ENCODE assay signal across 8 cellular contexts in the genomic region with DNA sequence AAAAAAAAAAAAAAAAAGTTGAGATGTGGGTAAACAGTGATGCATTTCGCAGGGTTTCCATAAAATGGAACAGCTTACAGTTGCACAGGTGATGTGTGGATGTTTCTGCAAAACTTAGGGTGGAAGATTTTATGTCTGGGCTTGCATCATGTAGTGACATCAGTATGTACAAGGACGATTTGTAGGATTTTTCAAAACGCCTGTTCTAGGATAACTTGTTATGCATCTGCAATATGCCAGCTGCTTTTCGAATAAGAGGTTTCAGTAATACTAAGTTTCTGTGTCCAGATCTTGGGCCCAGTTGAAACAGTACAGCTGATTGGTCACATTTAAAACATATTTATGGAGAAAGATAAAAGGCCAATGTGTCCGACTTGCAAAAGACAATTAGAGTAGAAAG. TPM values are rescaled to one million over a fixed set of nuclear protein-coding genes. Genes with fewer than 3 reads are reported as not detected.
A peak's percentile ranks its signal among the peaks of the same experiment; 100 is the strongest.
DNase-seq lines count a peak whose midpoint lies in the region; ATAC-seq, FAIRE-seq and TF ChIP-seq lines count a peak whose summit lies in the region.

No MANE protein-coding gene starts in this region.

- DNase-seq in NCI-H146 (lab: John Stamatoyannopoulos, UW) (peak; percentile 42), NCI-H146 treated with DMSO at 0.1 percent for 48 hours (lab: John Stamatoyannopoulos, UW; ENCODE audit: unreplicated experiment) (no peak), NCI-H460 (ENCODE audit: extremely low read depth, low read depth) (peak; percentile 31), HTR-8/SVneo (ENCODE audit: insufficient read length, low spot score) (no peak), body of pancreas (no peak), caudate nucleus (lab: John Stamatoyannopoulos, UW) (no peak)
- peak in 1 of 9 donors; percentile 20 for DNase-seq in naive thymus-derived CD4-positive, alpha-beta T cell

- intact Hi-C loops in dendritic cell treated with granulocyte-macrophage colony-stimulating factor and Interleukin-4, amounts not matched to agents 40 ng/mL and 50 ng/mL, for 4 days (cut with micrococcal nuclease) = no loop called here
- intact Hi-C loops in naive thymus-derived CD4-positive, alpha-beta T cell (cut with micrococcal nuclease) = loop anchor here in 1 of 2 donors (1.0 to 5.0 kb wide), 2 partner anchors 8 to 36 kb away; no protein-coding TSS in a partner anchor
- intact Hi-C loops in body of pancreas (cut with DNase I) = no loop called here

- WGBS in body of pancreas, 2 donors = 1% methylated on average over 5 of the region's 5 CpGs

- no peaks in the 10 kb centered on the region for H3K36me3 ChIP-seq in naive thymus-derived CD4-positive, alpha-beta T cell (ENCODE audit: control insufficient read depth in 2 of 3, insufficient read depth in 3 of 3, low read length in 3 of 3)
- H3K36me3 ChIP-seq in body of pancreas (replicated peaks in 1 of 2; ENCODE audit: insufficient read depth in 1 of 2, low read depth in 2 of 2) = no peaks in the 10 kb centered on the region

- TF ChIP-seq CTCF in body of pancreas (IDR thresholded peaks at IDR 0.05) = no peak

- peaks cover 25 to 29% of the 10 kb centered on the region in 2 donors for H3K4me1 ChIP-seq in naive thymus-derived CD4-positive, alpha-beta T cell (ENCODE audit: control insufficient read depth in 2 of 2, insufficient read depth in 2 of 2, low read length in 2 of 2)
- peaks cover 42% of the 10 kb centered on the region for H3K4me1 ChIP-seq in body of pancreas

- FAIRE-seq in HTR-8/SVneo (lab: Jason Lieb, UNC) = no peak

- H3K27ac ChIP-seq in naive thymus-derived CD4-positive, alpha-beta T cell (ENCODE audit: low read depth, low read length) = peak overlapping the region; percentile 83
- peak overlapping the region in 2 of 4 donors; percentile 94 to 95 for H3K27ac ChIP-seq in body of pancreas
- H3K27ac ChIP-seq in caudate nucleus (ENCODE audit: low read depth, low read length) = no peak overlapping the region

- H3K27ac Mint-ChIP-seq in dendritic cell treated with granulocyte-macrophage colony-stimulating factor and Interleukin-4, amounts not matched to agents 40 ng/mL and 50 ng/mL, for 4 days = peak overlapping the region; percentile 91
- H3K27ac Mint-ChIP-seq in naive thymus-derived CD4-positive, alpha-beta T cell = peak overlapping the region; percentile 60 to 82 (median 78)

- H3K27me3 Mint-ChIP-seq in dendritic cell treated with granulocyte-macrophage colony-stimulating factor and Interleukin-4, amounts not matched to agents 40 ng/mL and 50 ng/mL, for 4 days = no peaks in the 10 kb centered on the region
- H3K27me3 Mint-ChIP-seq in naive thymus-derived CD4-positive, alpha-beta T cell = peaks cover 0 to 1% (median 0%) of the 10 kb centered on the region in 5 donors

- TF ChIP-seq POLR2A in body of pancreas (IDR thresholded peaks at IDR 0.05) = no peak

- CTCF ChIA-PET in naive thymus-derived CD4-positive, alpha-beta T cell (lab: Charles Lee) = interaction anchor here (0.7 to 1.3 kb wide), 4 partner anchors 13 to 121 kb away, joined by 3 read pairs; no protein-coding TSS in a partner anchor

- H3K4me3 Mint-ChIP-seq in dendritic cell treated with granulocyte-macrophage colony-stimulating factor and Interleukin-4, amounts not matched to agents 40 ng/mL and 50 ng/mL, for 4 days = peak overlapping the region; percentile 85
- peak overlapping the region; percentile 81 to 96 (median 90) for H3K4me3 Mint-ChIP-seq in naive thymus-derived CD4-positive, alpha-beta T cell

- POLR2A ChIA-PET in naive thymus-derived CD4-positive, alpha-beta T cell (lab: Charles Lee) = interaction anchor here (0.7 to 3.6 kb wide), 7 partner anchors 9 to 245 kb away, joined by 3 to 25 read pairs (median 10); partner anchors contain the start of gene TMEM177

- H3K36me3 Mint-ChIP-seq in dendritic cell treated with granulocyte-macrophage colony-stimulating factor and Interleukin-4, amounts not matched to agents 40 ng/mL and 50 ng/mL, for 4 days (ENCODE audit: low read depth) = peaks cover 9% of the 10 kb centered on the region
- H3K36me3 Mint-ChIP-seq in naive thymus-derived CD4-positive, alpha-beta T cell = peaks cover 3 to 9% (median 5%) of the 10 kb centered on the region in 5 donors

- H3K27me3 ChIP-seq in naive thymus-derived CD4-positive, alpha-beta T cell (ENCODE audit: control insufficient read depth in 2 of 2, insufficient read depth in 2 of 2, low read length in 2 of 2) = no peaks in the 10 kb centered on the region
- no peaks in the 10 kb centered on the region for H3K27me3 ChIP-seq in body of pancreas

- H3K9me3 Mint-ChIP-seq in dendritic cell treated with granulocyte-macrophage colony-stimulating factor and Interleukin-4, amounts not matched to agents 40 ng/mL and 50 ng/mL, for 4 days = no peaks in the 10 kb centered on the region
- H3K9me3 Mint-ChIP-seq in naive thymus-derived CD4-positive, alpha-beta T cell = peaks cover 0 to 4% (median 0%) of the 10 kb centered on the region in 11 donors

- ATAC-seq in naive thymus-derived CD4-positive, alpha-beta T cell = no peak
- ATAC-seq in body of pancreas = no peak

- peak overlapping the region; percentile 89 for H3K4me3 ChIP-seq in naive thymus-derived CD4-positive, alpha-beta T cell (ENCODE audit: low read length)
- H3K4me3 ChIP-seq in body of pancreas = peak overlapping the region in 1 of 2 donors; percentile 81

- H3K4me1 Mint-ChIP-seq in dendritic cell treated with granulocyte-macrophage colony-stimulating factor and Interleukin-4, amounts not matched to agents 40 ng/mL and 50 ng/mL, for 4 days (ENCODE audit: low read depth) = peaks cover 22% of the 10 kb centered on the region
- peaks cover 23 to 64% (median 49%) of the 10 kb centered on the region in 7 donors for H3K4me1 Mint-ChIP-seq in naive thymus-derived CD4-positive, alpha-beta T cell

- no peaks in the 10 kb centered on the region for H3K9me3 ChIP-seq in naive thymus-derived CD4-positive, alpha-beta T cell (ENCODE audit: control insufficient read depth in 2 of 3, low read length in 3 of 3)
- H3K9me3 ChIP-seq in body of pancreas = no peaks in the 10 kb centered on the region

RNA-seq across cellular contexts. Expression of gene PTPN4, which starts 1.2 kb away (rescaled TPM):
- total RNA-seq in NCI-H460 (2014; rRNA removed; shearing (Covaris generic)) = 33.1 and 34.3 TPM in 2 replicates
- 19.6 and 24.1 TPM in 2 replicates for polyA plus RNA-seq in NCI-H460 (2014; cell fraction: nucleus; rRNA removed)
- 100 to 1,000 TPM in 3 of 5 experiments, 10 to 100 TPM in 2; 59.9 to 122 (median 104) TPM for total RNA-seq in naive thymus-derived CD4-positive, alpha-beta T cell
- polyA plus RNA-seq in naive thymus-derived CD4-positive, alpha-beta T cell = 10 to 100 TPM; 48.9 to 50.1 TPM
- total RNA-seq in body of pancreas = 10 to 100 TPM; 12.2 to 21.1 TPM

Comparison
In these comparisons a context has a peak if more than half of its experiments do, and no peak if none do; other contexts are left out.
1. DNase-seq: peak in NCI-H146 (single experiment) and NCI-H460 (single experiment); none in NCI-H146 treated with DMSO at 0.1 percent for 48 hours (single experiment), HTR-8/SVneo (single experiment), body of pancreas (0 of 4) and caudate nucleus (0 of 61).